Comparison of ENCODE assay signal across 8 cellular contexts in the genomic region with DNA sequence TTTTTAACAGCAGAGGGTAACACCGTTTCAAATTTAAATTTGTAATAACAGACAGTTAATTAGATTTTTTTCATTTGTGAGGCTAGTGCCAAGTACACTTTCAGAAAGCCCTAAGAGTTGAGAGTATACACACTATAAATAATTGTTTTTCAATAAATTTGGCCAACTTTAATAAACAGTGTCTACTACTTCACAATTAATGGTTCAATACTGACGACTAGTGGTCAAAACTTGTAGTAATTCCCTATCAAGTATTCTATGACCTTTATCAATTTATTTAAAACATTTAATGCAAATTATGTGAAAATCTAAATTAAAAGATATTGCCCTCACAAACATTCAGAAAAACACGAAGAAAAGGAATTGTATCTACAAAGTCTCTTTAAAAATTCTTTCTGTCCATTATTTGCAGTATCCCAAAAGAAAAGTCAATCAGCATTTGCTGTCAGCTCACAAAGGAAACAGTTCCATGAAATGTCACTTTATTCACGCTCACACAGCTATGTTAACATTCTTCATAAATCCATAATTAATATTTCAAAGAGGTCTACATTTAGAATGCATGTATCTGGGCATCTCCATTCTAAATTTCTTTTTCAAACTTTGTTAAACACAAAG.
DNase-seq lines count a peak whose midpoint lies in the region; ATAC-seq and TF ChIP-seq lines count a peak whose summit lies in the region.

No MANE protein-coding gene starts in this region.

- POLR2A ChIA-PET in CD8-positive, alpha-beta T cell (lab: Charles Lee): no interaction called here

- DNase-seq in CD8-positive, alpha-beta T cell: no peak
- DNase-seq in NCI-H1105 treated with DMSO at 0.1 percent for 48 hours (lab: John Stamatoyannopoulos, UW) (peak; percentile 38), brain microvascular endothelial cell (no peak), lower lobe of right lung (no peak)
- DNase-seq in activated T-helper 2 cell treated with anti-CD3 and anti-CD28 coated beads, Interferon-gamma antibody, Interleukin-2, Interleukin-4, amounts not matched to agents 10 μg/mL and 5 μg/mL and 100 μg/mL, durations not matched to agents 14 hours and 24 hours and 36 hours (ENCODE audit: low spot score): no peak
- DNase-seq in activated naive CD4-positive, alpha-beta T cell treated with anti-CD3 and anti-CD28 coated beads for 36 hours: no peak

- H3K36me3 ChIP-seq in CD8-positive, alpha-beta T cell (ENCODE audit: insufficient read depth, low read length): no peaks in the 10 kb centered on the region
- no peaks in the 10 kb centered on the region for H3K36me3 ChIP-seq in brain microvascular endothelial cell (replicated peaks)
- H3K36me3 ChIP-seq in lower lobe of right lung: no peaks in the 10 kb centered on the region

- H3K4me3 Mint-ChIP-seq in CD8-positive, alpha-beta T cell: no peak overlapping the region
- H3K4me3 Mint-ChIP-seq in activated T-helper 2 cell treated with anti-CD3 and anti-CD28 coated beads, Interferon-gamma antibody, Interleukin-2, Interleukin-4, amounts not matched to agents 10 μg/mL and 5 μg/mL and 100 μg/mL, durations not matched to agents 14 hours and 24 hours and 36 hours (ENCODE audit: low read depth): no peak overlapping the region
- no peak overlapping the region for H3K4me3 Mint-ChIP-seq in activated naive CD4-positive, alpha-beta T cell treated with anti-CD3 and anti-CD28 coated beads for 36 hours

- CTCF ChIA-PET in CD8-positive, alpha-beta T cell (lab: Charles Lee): interaction anchor here (0.7 to 0.8 kb wide), 2 partner anchors 9 to 520 kb away, joined by 3 read pairs; no protein-coding TSS in a partner anchor
- CTCF ChIA-PET in activated naive CD4-positive, alpha-beta T cell treated with anti-CD3 and anti-CD28 coated beads for 36 hours (lab: Charles Lee): interaction anchor here (0.6 to 0.9 kb wide), 3 partner anchors 74 to 1883 kb away, joined by 3 read pairs; no protein-coding TSS in a partner anchor

- no peak overlapping the region for H3K27ac Mint-ChIP-seq in CD8-positive, alpha-beta T cell
- H3K27ac Mint-ChIP-seq in activated T-helper 2 cell treated with anti-CD3 and anti-CD28 coated beads, Interferon-gamma antibody, Interleukin-2, Interleukin-4, amounts not matched to agents 10 μg/mL and 5 μg/mL and 100 μg/mL, durations not matched to agents 14 hours and 24 hours and 36 hours: no peak overlapping the region
- H3K27ac Mint-ChIP-seq in activated naive CD4-positive, alpha-beta T cell treated with anti-CD3 and anti-CD28 coated beads for 36 hours: no peak overlapping the region

- no peak overlapping the region for H3K4me3 ChIP-seq in CD8-positive, alpha-beta T cell (ENCODE audit: low read depth, low read length)
- no peak overlapping the region for H3K4me3 ChIP-seq in brain microvascular endothelial cell (ENCODE audit: low read depth, low read length)
- no peak overlapping the region for H3K4me3 ChIP-seq in lower lobe of right lung

- H3K36me3 Mint-ChIP-seq in CD8-positive, alpha-beta T cell: no peaks in the 10 kb centered on the region
- no peaks in the 10 kb centered on the region for H3K36me3 Mint-ChIP-seq in activated T-helper 2 cell treated with anti-CD3 and anti-CD28 coated beads, Interferon-gamma antibody, Interleukin-2, Interleukin-4, amounts not matched to agents 10 μg/mL and 5 μg/mL and 100 μg/mL, durations not matched to agents 14 hours and 24 hours and 36 hours (ENCODE audit: low read depth)
- peaks cover 2% of the 10 kb centered on the region for H3K36me3 Mint-ChIP-seq in activated naive CD4-positive, alpha-beta T cell treated with anti-CD3 and anti-CD28 coated beads for 36 hours (ENCODE audit: low read depth)

- peak; percentile 70 for TF ChIP-seq CTCF in CD8-positive, alpha-beta T cell (IDR thresholded peaks at IDR 0.05)
- TF ChIP-seq CTCF in brain microvascular endothelial cell (IDR thresholded peaks at IDR 0.05; ENCODE audit: low read depth, low read length, missing control alignments): peak; percentile 32
- TF ChIP-seq CTCF in lower lobe of right lung (IDR thresholded peaks at IDR 0.05): peak; percentile 59

- H3K9me3 Mint-ChIP-seq in CD8-positive, alpha-beta T cell: no peaks in the 10 kb centered on the region
- H3K9me3 Mint-ChIP-seq in activated T-helper 2 cell treated with anti-CD3 and anti-CD28 coated beads, Interferon-gamma antibody, Interleukin-2, Interleukin-4, amounts not matched to agents 10 μg/mL and 5 μg/mL and 100 μg/mL, durations not matched to agents 14 hours and 24 hours and 36 hours: no peaks in the 10 kb centered on the region
- H3K9me3 Mint-ChIP-seq in activated naive CD4-positive, alpha-beta T cell treated with anti-CD3 and anti-CD28 coated beads for 36 hours: no peaks in the 10 kb centered on the region

- H3K27ac ChIP-seq in CD8-positive, alpha-beta T cell (ENCODE audit: low read depth, low read length): no peak overlapping the region
- no peak overlapping the region for H3K27ac ChIP-seq in brain microvascular endothelial cell
- no peak overlapping the region for H3K27ac ChIP-seq in lower lobe of right lung

- H3K9me3 ChIP-seq in CD8-positive, alpha-beta T cell (ENCODE audit: low read length): no peaks in the 10 kb centered on the region
- no peaks in the 10 kb centered on the region for H3K9me3 ChIP-seq in lower lobe of right lung

- no peaks in the 10 kb centered on the region for H3K4me1 ChIP-seq in CD8-positive, alpha-beta T cell (ENCODE audit: insufficient read depth, low read length)
- H3K4me1 ChIP-seq in lower lobe of right lung: no peaks in the 10 kb centered on the region

- no peaks in the 10 kb centered on the region for H3K4me1 Mint-ChIP-seq in CD8-positive, alpha-beta T cell (ENCODE audit: low read depth)
- H3K4me1 Mint-ChIP-seq in activated T-helper 2 cell treated with anti-CD3 and anti-CD28 coated beads, Interferon-gamma antibody, Interleukin-2, Interleukin-4, amounts not matched to agents 10 μg/mL and 5 μg/mL and 100 μg/mL, durations not matched to agents 14 hours and 24 hours and 36 hours (ENCODE audit: low read depth): no peaks in the 10 kb centered on the region
- H3K4me1 Mint-ChIP-seq in activated naive CD4-positive, alpha-beta T cell treated with anti-CD3 and anti-CD28 coated beads for 36 hours (ENCODE audit: low read depth): no peaks in the 10 kb centered on the region

- H3K27me3 Mint-ChIP-seq in CD8-positive, alpha-beta T cell (ENCODE audit: low read depth): no peaks in the 10 kb centered on the region
- H3K27me3 Mint-ChIP-seq in activated T-helper 2 cell treated with anti-CD3 and anti-CD28 coated beads, Interferon-gamma antibody, Interleukin-2, Interleukin-4, amounts not matched to agents 10 μg/mL and 5 μg/mL and 100 μg/mL, durations not matched to agents 14 hours and 24 hours and 36 hours (ENCODE audit: low read depth): no peaks in the 10 kb centered on the region
- no peaks in the 10 kb centered on the region for H3K27me3 Mint-ChIP-seq in activated naive CD4-positive, alpha-beta T cell treated with anti-CD3 and anti-CD28 coated beads for 36 hours (ENCODE audit: low read depth)

- in situ Hi-C loops in brain microvascular endothelial cell (cut with HindIII; ENCODE audit: low pct_ligation_motif_present, low sequenced_read_pairs): no loop called here

- no peak for ATAC-seq in CD8-positive, alpha-beta T cell
- ATAC-seq in GM19395 (IDR thresholded peaks at IDR 0.05; ENCODE audit: unreplicated experiment) (peak; percentile 72), lower lobe of right lung (no peak), HG03025 (IDR thresholded peaks at IDR 0.05; ENCODE audit: low FRiP score, unreplicated experiment) (no peak)

- intact Hi-C loops in CD8-positive, alpha-beta T cell (cut with DNase I, micrococcal nuclease): loop anchor here in 1 of 2 experiments (2.0 kb wide), 1 partner anchor 1882 kb away; no protein-coding TSS in a partner anchor
- intact Hi-C loops in lower lobe of right lung (cut with DNase I): no loop called here
- intact Hi-C loops in activated T-helper 2 cell treated with anti-CD3 and anti-CD28 coated beads, Interferon-gamma antibody, Interleukin-2, Interleukin-4, amounts not matched to agents 10 μg/mL and 5 μg/mL and 100 μg/mL, durations not matched to agents 14 hours and 24 hours and 36 hours (cut with micrococcal nuclease): loop anchor here (5.0 kb wide), 1 partner anchor 638 kb away; the partner anchor contains the start of gene DIO2
- intact Hi-C loops in activated naive CD4-positive, alpha-beta T cell treated with anti-CD3 and anti-CD28 coated beads for 36 hours (cut with micrococcal nuclease): loop anchor here (1.0 to 5.0 kb wide), 4 partner anchors 637 to 1891 kb away; no protein-coding TSS in a partner anchor

- H3K27me3 ChIP-seq in CD8-positive, alpha-beta T cell (ENCODE audit: insufficient read depth, low read length): no peaks in the 10 kb centered on the region
- H3K27me3 ChIP-seq in brain microvascular endothelial cell (replicated peaks): no peaks in the 10 kb centered on the region
- H3K27me3 ChIP-seq in lower lobe of right lung (ENCODE audit: low read depth): no peaks in the 10 kb centered on the region
